ENCODE assay signal across 8 cellular contexts in genomic region chr9:5433841-5434810, GRCh38. TPM values are rescaled to one million over a fixed set of nuclear protein-coding genes. Genes with fewer than 3 reads are reported as not detected.
DNase-seq lines count a peak whose midpoint lies in the region; ATAC-seq, FAIRE-seq and TF ChIP-seq lines count a peak whose summit lies in the region.
"Not testable (repeated sequence)": the region's sequence is repeated elsewhere in the genome, so short reads cannot be mapped to it uniquely, and the experiment has no call there.
"Had no signal": no experiment of that assay in that cellular context is flagged by ENCODE, and none has a peak within 500 bp of the region (broad histone marks: within the 10 kb centered on the region; RNA-seq: fewer than 3 reads in every experiment).

No MANE protein-coding gene starts in this region.

- H3K27ac ChIP-seq in BLaER1; kidney (ENCODE audit: low read depth in 2 of 2, low read length in 2 of 2); spleen: not testable (repeated sequence)

- intact Hi-C loops in activated CD4-positive, alpha-beta T cell treated with anti-CD3 and anti-CD28 coated beads, Interleukin-2, amount 10 ng/mL, durations not matched to agents 24 days and 14 days (cut with micrococcal nuclease): loop anchor here (10.0 kb wide), 1 partner anchor 359 kb away; no protein-coding TSS in a partner anchor
- intact Hi-C loops in activated T-helper 2 cell treated with anti-CD3 and anti-CD28 coated beads, Interferon-gamma antibody, Interleukin-2, Interleukin-4, amounts not matched to agents 10 μg/mL and 5 μg/mL and 100 μg/mL, durations not matched to agents 14 hours and 24 hours and 36 hours (cut with micrococcal nuclease); Right ventricle myocardium superior (cut with DNase I); kidney (cut with DNase I); spleen (cut with DNase I; ENCODE audit: low total_unique reads): not testable (repeated sequence)

- H3K9ac ChIP-seq in BLaER1; kidney (ENCODE audit: low read length in 2 of 2): not testable (repeated sequence)

- H3K4me1 ChIP-seq in BLaER1 (peaks cover 22% of the 10 kb centered on the region), spleen (peaks cover 17 to 35% (median 24%) of the 10 kb centered on the region in 6 donors)
- not testable (repeated sequence) for H3K4me1 ChIP-seq in kidney (ENCODE audit: control insufficient read depth in 1 of 2, insufficient read depth in 1 of 2, low read depth in 1 of 2, low read length in 2 of 2)

- 0 out of 2 replicates have a peak overlapping the region, but pooled peaks have one; percentile 22 for H3K4me3 ChIP-seq in BLaER1
- H3K4me3 ChIP-seq in kidney (ENCODE audit: low read length in 2 of 2); spleen: not testable (repeated sequence)

- H3K27ac Mint-ChIP-seq in activated CD4-positive, alpha-beta T cell treated with anti-CD3 and anti-CD28 coated beads, Interleukin-2, amount 10 ng/mL, durations not matched to agents 24 days and 14 days: not testable (repeated sequence)
- peak overlapping the region; percentile 44 for H3K27ac Mint-ChIP-seq in activated T-cell treated with anti-CD3 and anti-CD28 coated beads, Interleukin-2, amount 50 U/mL, for 24 hours
- H3K27ac Mint-ChIP-seq in activated T-helper 2 cell treated with anti-CD3 and anti-CD28 coated beads, Interferon-gamma antibody, Interleukin-2, Interleukin-4, amounts not matched to agents 10 μg/mL and 5 μg/mL and 100 μg/mL, durations not matched to agents 14 hours and 24 hours and 36 hours: peak overlapping the region; percentile 38

- DNase-seq in activated CD4-positive, alpha-beta T cell treated with anti-CD3 and anti-CD28 coated beads, Interleukin-2, amount 10 ng/mL, durations not matched to agents 24 days and 14 days: peak; percentile 48
- DNase-seq in activated T-cell treated with anti-CD3 and anti-CD28 coated beads, Interleukin-2, amount 50 U/mL, for 24 hours; activated T-helper 2 cell treated with anti-CD3 and anti-CD28 coated beads, Interferon-gamma antibody, Interleukin-2, Interleukin-4, amounts not matched to agents 10 μg/mL and 5 μg/mL and 100 μg/mL, durations not matched to agents 14 hours and 24 hours and 36 hours (ENCODE audit: low spot score): not testable (repeated sequence)
- peak; percentile 32 for DNase-seq in Right ventricle myocardium superior
- peak; percentile 70 for DNase-seq in kidney
- peak; percentile 76 for DNase-seq in spleen

- not testable (repeated sequence) for H3K27me3 Mint-ChIP-seq in activated CD4-positive, alpha-beta T cell treated with anti-CD3 and anti-CD28 coated beads, Interleukin-2, amount 10 ng/mL, durations not matched to agents 24 days and 14 days; activated T-cell treated with anti-CD3 and anti-CD28 coated beads, Interleukin-2, amount 50 U/mL, for 24 hours; activated T-helper 2 cell treated with anti-CD3 and anti-CD28 coated beads, Interferon-gamma antibody, Interleukin-2, Interleukin-4, amounts not matched to agents 10 μg/mL and 5 μg/mL and 100 μg/mL, durations not matched to agents 14 hours and 24 hours and 36 hours (ENCODE audit: low read depth)

- H3K4me1 Mint-ChIP-seq in activated CD4-positive, alpha-beta T cell treated with anti-CD3 and anti-CD28 coated beads, Interleukin-2, amount 10 ng/mL, durations not matched to agents 24 days and 14 days: peaks cover 39% of the 10 kb centered on the region
- peaks cover 48% of the 10 kb centered on the region for H3K4me1 Mint-ChIP-seq in activated T-cell treated with anti-CD3 and anti-CD28 coated beads, Interleukin-2, amount 50 U/mL, for 24 hours (ENCODE audit: low read depth)
- peaks cover 33% of the 10 kb centered on the region for H3K4me1 Mint-ChIP-seq in activated T-helper 2 cell treated with anti-CD3 and anti-CD28 coated beads, Interferon-gamma antibody, Interleukin-2, Interleukin-4, amounts not matched to agents 10 μg/mL and 5 μg/mL and 100 μg/mL, durations not matched to agents 14 hours and 24 hours and 36 hours (ENCODE audit: low read depth)

- not testable (repeated sequence) for TF ChIP-seq POLR2A in spleen (IDR thresholded peaks at IDR 0.05)

- WGBS in spleen, 5 donors: 92 to 97% (median 95%) methylated on average over 30 to 65 of the region's 65 CpGs

- not testable (repeated sequence) for H3K4me2 ChIP-seq in BLaER1

- TF ChIP-seq CTCF in kidney (IDR thresholded peaks at IDR 0.05; ENCODE audit: borderline replicate concordance, extremely low read depth, insufficient read depth); spleen (IDR thresholded peaks at IDR 0.05 in 8 of 11, conservative IDR thresholded peaks at IDR 0.05 in 3 of 11): not testable (repeated sequence)

- not testable (repeated sequence) for ATAC-seq in Right ventricle myocardium superior (ENCODE audit: poor library complexity)

- not testable (repeated sequence) for H3K27me3 ChIP-seq in BLaER1; spleen (replicated peaks in 1 of 7)

- FAIRE-seq in kidney (lab: Jason Lieb, UNC): not testable (repeated sequence)

- peaks cover 63% of the 10 kb centered on the region for H3K36me3 Mint-ChIP-seq in activated CD4-positive, alpha-beta T cell treated with anti-CD3 and anti-CD28 coated beads, Interleukin-2, amount 10 ng/mL, durations not matched to agents 24 days and 14 days (ENCODE audit: low read depth)
- H3K36me3 Mint-ChIP-seq in activated T-cell treated with anti-CD3 and anti-CD28 coated beads, Interleukin-2, amount 50 U/mL, for 24 hours (ENCODE audit: low read depth): peaks cover 77% of the 10 kb centered on the region
- H3K36me3 Mint-ChIP-seq in activated T-helper 2 cell treated with anti-CD3 and anti-CD28 coated beads, Interferon-gamma antibody, Interleukin-2, Interleukin-4, amounts not matched to agents 10 μg/mL and 5 μg/mL and 100 μg/mL, durations not matched to agents 14 hours and 24 hours and 36 hours (ENCODE audit: low read depth): peaks cover 57% of the 10 kb centered on the region

- peaks cover 30% of the 10 kb centered on the region for H3K36me3 ChIP-seq in BLaER1
- H3K36me3 ChIP-seq in kidney (ENCODE audit: control insufficient read depth in 1 of 2, insufficient read depth in 2 of 2, low read length in 2 of 2): not testable (repeated sequence)
- peaks cover 0 to 63% (median 10%) of the 10 kb centered on the region in 6 donors for H3K36me3 ChIP-seq in spleen

- H3K9me3 ChIP-seq in BLaER1: peaks cover 31% of the 10 kb centered on the region
- not testable (repeated sequence) for H3K9me3 ChIP-seq in kidney (ENCODE audit: control insufficient read depth in 1 of 2, low read length in 2 of 2); spleen

- not testable (repeated sequence) for H4K20me1 ChIP-seq in BLaER1

- not testable (repeated sequence) for H3K4me3 Mint-ChIP-seq in activated CD4-positive, alpha-beta T cell treated with anti-CD3 and anti-CD28 coated beads, Interleukin-2, amount 10 ng/mL, durations not matched to agents 24 days and 14 days; activated T-cell treated with anti-CD3 and anti-CD28 coated beads, Interleukin-2, amount 50 U/mL, for 24 hours; activated T-helper 2 cell treated with anti-CD3 and anti-CD28 coated beads, Interferon-gamma antibody, Interleukin-2, Interleukin-4, amounts not matched to agents 10 μg/mL and 5 μg/mL and 100 μg/mL, durations not matched to agents 14 hours and 24 hours and 36 hours (ENCODE audit: low read depth)

- not testable (repeated sequence) for H3K9me3 Mint-ChIP-seq in activated CD4-positive, alpha-beta T cell treated with anti-CD3 and anti-CD28 coated beads, Interleukin-2, amount 10 ng/mL, durations not matched to agents 24 days and 14 days; activated T-cell treated with anti-CD3 and anti-CD28 coated beads, Interleukin-2, amount 50 U/mL, for 24 hours; activated T-helper 2 cell treated with anti-CD3 and anti-CD28 coated beads, Interferon-gamma antibody, Interleukin-2, Interleukin-4, amounts not matched to agents 10 μg/mL and 5 μg/mL and 100 μg/mL, durations not matched to agents 14 hours and 24 hours and 36 hours

RNA-seq across cellular contexts. Expression of gene PLGRKT, which starts 3.6 kb away (rescaled TPM):
- 53.0 and 54.4 TPM in 2 replicates for total RNA-seq in activated CD4-positive, alpha-beta T cell treated with anti-CD3 and anti-CD28 coated beads, Interleukin-2, amount 10 ng/mL, durations not matched to agents 24 days and 14 days
- total RNA-seq in activated T-helper 2 cell treated with anti-CD3 and anti-CD28 coated beads, Interferon-gamma antibody, Interleukin-2, Interleukin-4, amounts not matched to agents 10 μg/mL and 5 μg/mL and 100 μg/mL, durations not matched to agents 14 hours and 24 hours and 36 hours: 39.3 and 42.3 TPM in 2 replicates
- total RNA-seq in Right ventricle myocardium superior (39.8 TPM), kidney (35.2 TPM), spleen (10 to 100 TPM; 12.8 to 20.7 (median 17.5) TPM)
- polyA plus RNA-seq in kidney (ENCODE audit: insufficient read depth, low read depth, low replicate concordance) (50.9 TPM), spleen (10 to 100 TPM; 15.5 to 27.9 (median 21.3) TPM)

RNA-seq across cellular contexts. Expression of gene CD274, which starts 16.2 kb away (rescaled TPM):
- 52.1 and 57.6 TPM in 2 replicates for total RNA-seq in activated CD4-positive, alpha-beta T cell treated with anti-CD3 and anti-CD28 coated beads, Interleukin-2, amount 10 ng/mL, durations not matched to agents 24 days and 14 days
- 36.7 and 40.5 TPM in 2 replicates for total RNA-seq in activated T-helper 2 cell treated with anti-CD3 and anti-CD28 coated beads, Interferon-gamma antibody, Interleukin-2, Interleukin-4, amounts not matched to agents 10 μg/mL and 5 μg/mL and 100 μg/mL, durations not matched to agents 14 hours and 24 hours and 36 hours
- total RNA-seq in Right ventricle myocardium superior: 9.0 TPM
- total RNA-seq in kidney: 5.0 TPM
- 2.0 TPM for polyA plus RNA-seq in kidney (ENCODE audit: insufficient read depth, low read depth, low replicate concordance)
- total RNA-seq in spleen: 10 to 100 TPM; 24.2 to 34.8 (median 28.1) TPM
- polyA plus RNA-seq in spleen: 1 to 10 TPM; 1.8 to 6.1 (median 1.9) TPM
- total RNA-seq: Caco-2 had no signal
